ENCODE assay signal across 24 cellular contexts in the genomic region with DNA sequence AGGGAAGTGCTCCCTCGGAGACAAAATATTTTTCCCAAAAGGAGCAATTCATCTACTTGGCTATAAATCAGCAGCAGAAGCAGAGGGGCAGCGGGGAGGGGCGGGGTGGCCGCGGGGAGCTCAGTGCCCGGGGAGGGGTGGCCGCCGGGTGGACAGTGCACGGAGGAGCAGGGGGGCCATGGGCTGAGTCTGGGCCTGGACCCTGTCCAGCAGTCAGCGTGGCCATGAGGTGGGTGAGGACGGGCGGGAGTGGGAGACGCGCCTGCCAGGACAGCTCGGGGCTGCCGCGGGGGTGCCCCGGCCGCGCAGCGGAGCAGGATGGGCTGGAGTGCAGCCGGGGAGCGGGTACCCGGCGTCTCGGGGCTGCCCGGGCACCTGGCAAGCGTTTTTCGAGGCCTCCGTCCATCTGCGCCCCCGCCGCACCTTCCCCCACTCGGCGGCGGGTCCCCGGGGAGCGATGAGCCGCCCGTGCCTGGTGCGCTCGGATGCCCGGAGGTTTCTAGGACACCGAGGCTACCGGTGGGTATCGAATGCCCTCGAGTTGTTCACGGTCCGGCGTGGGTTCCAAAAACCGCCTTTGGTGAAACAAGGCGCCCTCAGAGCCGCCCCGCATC.
"Had no signal": no experiment of that assay in that cellular context is flagged by ENCODE, and none has a peak within 500 bp of the region (broad histone marks: within the 10 kb centered on the region; RNA-seq: fewer than 3 reads in every experiment).

No MANE protein-coding gene starts in this region.

- H3K27me3 ChIP-seq: MG63, SJSA1 had no signal

- H3K9me3 ChIP-seq: MG63, SJSA1 had no signal

- ATAC-seq: HepG2 had no signal

- DNase-seq: IMR-90, Karpas-422, KG1, MG63, NCI-H1092, NCI-H1105 treated with DMSO at 0.1 percent for 48 hours, NCI-H1417 treated with DMSO at 0.1 percent for 48 hours, NCI-H146, NCI-H1694 treated with DMSO at 0.1 percent for 48 hours, NCI-H1930, NCI-H2081, NCI-H2107, NCI-H2227 treated with DMSO at 0.1 percent for 48 hours, NCI-H446, NCI-H510A, NCI-H524 treated with DMSO at 0.1 percent for 48 hours, NCI-H69, NCI-H774, Right ventricle myocardium superior, RPMI8226, SIG-M5 had no signal

- H3K4me1 ChIP-seq: SJSA1 had no signal

- H3K27ac ChIP-seq: SJSA1, SK-N-MC had no signal

- H3K36me3 ChIP-seq: MG63, SJSA1 had no signal

- H3K4me3 ChIP-seq: MG63, SJSA1, SK-N-MC had no signal
